In genomic region chr9:131631254-131631653, GRCh38 we compare ENCODE assay signal across 21 cellular contexts.
DNase-seq lines count a peak whose midpoint lies in the region; ATAC-seq and TF ChIP-seq lines count a peak whose summit lies in the region.
"Had no signal": no experiment of that assay in that cellular context is flagged by ENCODE, and none has a peak within 500 bp of the region (broad histone marks: within the 10 kb centered on the region; RNA-seq: fewer than 3 reads in every experiment).

No MANE protein-coding gene starts in this region.

- no peak overlapping the region for H3K4ac ChIP-seq in IMR-90 (ENCODE audit: low read depth, low read length)

- no peak overlapping the region for H3K9ac ChIP-seq in IMR-90 (ENCODE audit: low read depth, low read length)

- H3K27ac ChIP-seq in IMR-90 (ENCODE audit: insufficient read depth, low read length) = no peak overlapping the region
- H3K27ac ChIP-seq in psoas muscle = peak overlapping the region; percentile 19
- H3K27ac ChIP-seq: C4-2B, tibial nerve had no signal

- ATAC-seq in activated CD8-positive, alpha-beta T cell treated with anti-CD3 and anti-CD28 coated beads for 36 hours = no peak
- ATAC-seq in activated CD8-positive, alpha-beta T cell treated with anti-CD3 and anti-CD28 coated beads, Interleukin-2, amount 10 ng/mL, durations not matched to agents 7 days and 5 days = no peak
- ATAC-seq in IMR-90 (ENCODE audit: low read depth) = no peak
- no peak for ATAC-seq in effector memory CD8-positive, alpha-beta T cell (replicated peaks)
- no peak for ATAC-seq in psoas muscle

- TF ChIP-seq RAD21 in IMR-90 (IDR thresholded peaks at IDR 0.05; ENCODE audit: low read length) = no peak

- H3K9me3 Mint-ChIP-seq in activated CD8-positive, alpha-beta T cell treated with anti-CD3 and anti-CD28 coated beads for 36 hours = no peaks in the 10 kb centered on the region
- no peaks in the 10 kb centered on the region for H3K9me3 Mint-ChIP-seq in activated CD8-positive, alpha-beta T cell treated with anti-CD3 and anti-CD28 coated beads, Interleukin-2, amount 10 ng/mL, durations not matched to agents 7 days and 5 days (ENCODE audit: insufficient read depth)
- H3K9me3 Mint-ChIP-seq in effector memory CD8-positive, alpha-beta T cell = no peaks in the 10 kb centered on the region
- H3K9me3 Mint-ChIP-seq: neural crest cell had no signal

- H2BK5ac ChIP-seq in IMR-90 (ENCODE audit: low read depth, low read length, poor library complexity, severe bottlenecking) = no peak overlapping the region

- H2BK15ac ChIP-seq in IMR-90 (ENCODE audit: low read depth, low read length) = no peak overlapping the region

- no peaks in the 10 kb centered on the region for H3K27me3 Mint-ChIP-seq in activated CD8-positive, alpha-beta T cell treated with anti-CD3 and anti-CD28 coated beads for 36 hours
- H3K27me3 Mint-ChIP-seq in activated CD8-positive, alpha-beta T cell treated with anti-CD3 and anti-CD28 coated beads, Interleukin-2, amount 10 ng/mL, durations not matched to agents 7 days and 5 days (ENCODE audit: low read depth) = no peaks in the 10 kb centered on the region
- no peaks in the 10 kb centered on the region for H3K27me3 Mint-ChIP-seq in effector memory CD8-positive, alpha-beta T cell

- H4K5ac ChIP-seq in IMR-90 (ENCODE audit: low read depth, low read length) = no peak overlapping the region

- peaks cover 3 to 34% of the 10 kb centered on the region in 2 experiments; a peak in 3 of 4 replicates for H3K79me1 ChIP-seq in IMR-90 (ENCODE audit: low read depth in 1 of 2, low read length in 2 of 2)

- 0 out of 2 replicates have a peak overlapping the region, but pooled peaks have one; percentile 45 for H2AK5ac ChIP-seq in IMR-90 (ENCODE audit: low read depth, low read length)

- in situ Hi-C loops in IMR-90 (cut with MboI; ENCODE audit: low sequenced_read_pairs) = no loop called here

- CTCF ChIA-PET in activated CD8-positive, alpha-beta T cell treated with anti-CD3 and anti-CD28 coated beads for 36 hours (lab: Charles Lee) = no interaction called here
- CTCF ChIA-PET in activated CD8-positive, alpha-beta T cell treated with anti-CD3 and anti-CD28 coated beads, Interleukin-2, amount 10 ng/mL, durations not matched to agents 7 days and 5 days (lab: Charles Lee) = no interaction called here
- CTCF ChIA-PET in IMR-90 (lab: Yijun Ruan, JAX) = no interaction called here

- H2BK120ac ChIP-seq in IMR-90 (ENCODE audit: low read depth, low read length) = no peak overlapping the region

- peak overlapping the region; percentile 44 for H3K27ac Mint-ChIP-seq in activated CD8-positive, alpha-beta T cell treated with anti-CD3 and anti-CD28 coated beads for 36 hours
- H3K27ac Mint-ChIP-seq in activated CD8-positive, alpha-beta T cell treated with anti-CD3 and anti-CD28 coated beads, Interleukin-2, amount 10 ng/mL, durations not matched to agents 7 days and 5 days = no peak overlapping the region
- peak overlapping the region; percentile 96 to 97 for H3K27ac Mint-ChIP-seq in effector memory CD8-positive, alpha-beta T cell

- H3K4me3 Mint-ChIP-seq in activated CD8-positive, alpha-beta T cell treated with anti-CD3 and anti-CD28 coated beads for 36 hours = no peak overlapping the region
- no peak overlapping the region for H3K4me3 Mint-ChIP-seq in activated CD8-positive, alpha-beta T cell treated with anti-CD3 and anti-CD28 coated beads, Interleukin-2, amount 10 ng/mL, durations not matched to agents 7 days and 5 days
- peak overlapping the region in 1 of 2 donors; percentile 14 for H3K4me3 Mint-ChIP-seq in effector memory CD8-positive, alpha-beta T cell
- H3K4me3 Mint-ChIP-seq: neural crest cell had no signal

- intact Hi-C loops in activated CD8-positive, alpha-beta T cell treated with anti-CD3 and anti-CD28 coated beads for 36 hours (cut with micrococcal nuclease) = no loop called here
- intact Hi-C loops in IMR-90 (cut with micrococcal nuclease) (no loop called here), psoas muscle (cut with DNase I) (no loop called here)

- no peak overlapping the region for H2AK9ac ChIP-seq in IMR-90 (replicated peaks; ENCODE audit: low read depth, low read length, poor library complexity)

- H3K4me1 ChIP-seq in IMR-90 (ENCODE audit: control insufficient read depth, insufficient read depth, low read length) (peaks cover 17% of the 10 kb centered on the region), psoas muscle (peaks cover 59% of the 10 kb centered on the region)

- H3K18ac ChIP-seq in IMR-90 (ENCODE audit: low read depth, low read length) = no peak overlapping the region

- POLR2A ChIA-PET in activated CD8-positive, alpha-beta T cell treated with anti-CD3 and anti-CD28 coated beads for 36 hours (lab: Charles Lee) = interaction anchor here (0.8 to 4.7 kb wide), 2 partner anchors 11 to 53 kb away, joined by 4 to 17 read pairs; no protein-coding TSS in a partner anchor
- POLR2A ChIA-PET in activated CD8-positive, alpha-beta T cell treated with anti-CD3 and anti-CD28 coated beads, Interleukin-2, amount 10 ng/mL, durations not matched to agents 7 days and 5 days (lab: Charles Lee) = no interaction called here
- POLR2A ChIA-PET in IMR-90 (lab: Charles Lee; ENCODE audit: unreplicated experiment) = no interaction called here

- H3K23ac ChIP-seq in IMR-90 (ENCODE audit: low read depth, low read length) = no peak overlapping the region

- no peak overlapping the region for H4K91ac ChIP-seq in IMR-90 (ENCODE audit: insufficient read depth, low read depth, low read length)

- no peak for TF ChIP-seq POLR2A in IMR-90 (IDR thresholded peaks at IDR 0.05; ENCODE audit: low read depth, low read length)

- no peak for TF ChIP-seq CTCF in activated CD8-positive, alpha-beta T cell treated with anti-CD3 and anti-CD28 coated beads for 36 hours (IDR thresholded peaks at IDR 0.05)
- no peak for TF ChIP-seq CTCF in IMR-90 (conservative IDR thresholded peaks at IDR 0.05; ENCODE audit: low read depth, low read length)
- no peak for TF ChIP-seq CTCF in psoas muscle (IDR thresholded peaks at IDR 0.05)
- no peak for TF ChIP-seq CTCF in GM10266 (IDR thresholded peaks at IDR 0.05; ENCODE audit: control insufficient read depth, insufficient read depth, low read depth, missing control alignments)

- peaks cover 5% of the 10 kb centered on the region; the same call in 1 of the 2 replicates for H3K36me3 ChIP-seq in IMR-90 (ENCODE audit: control insufficient read depth, insufficient read depth, low read length)
- peaks cover 2 to 16% of the 10 kb centered on the region in 2 donors for H3K36me3 ChIP-seq in psoas muscle (ENCODE audit: insufficient read depth in 1 of 2, low read depth in 1 of 2)

- H3K27me3 ChIP-seq in IMR-90 (ENCODE audit: control insufficient read depth, insufficient read depth, low read length) (no peaks in the 10 kb centered on the region), psoas muscle (ENCODE audit: insufficient read depth in 3 of 3, low read length in 2 of 3) (no peaks in the 10 kb centered on the region)
- H3K27me3 ChIP-seq: tibial nerve had no signal

- BruUV-seq in IMR-90 (replicated peaks; lab: Mats Ljungman, UMichigan) = no TSS peak

- 68% methylated on average over 6 of the region's 12 CpGs; no CpG with 5 or more reads in 1 of the 2 experiments for WGBS in IMR-90 (ENCODE audit: extremely low coverage in 2 of 2, insufficient read length in 1 of 2), 2 experiments
- 58 to 80% (median 63%) methylated on average over 12 of the region's 12 CpGs for WGBS in psoas muscle, 3 donors

- peaks cover 29% of the 10 kb centered on the region for H3K9me1 ChIP-seq in IMR-90 (ENCODE audit: insufficient read depth, low read length)

- H3K56ac ChIP-seq in IMR-90 (ENCODE audit: extremely low read depth, insufficient read depth, low read length) = no peak overlapping the region

- H3K14ac ChIP-seq in IMR-90 (replicated peaks; ENCODE audit: low read depth, low read length) = no peak overlapping the region

- no peak for DNase-seq in activated CD8-positive, alpha-beta T cell treated with anti-CD3 and anti-CD28 coated beads for 36 hours
- no peak for DNase-seq in activated CD8-positive, alpha-beta T cell treated with anti-CD3 and anti-CD28 coated beads, Interleukin-2, amount 10 ng/mL, durations not matched to agents 7 days and 5 days
- DNase-seq in IMR-90 (no peak), psoas muscle (no peak), GM10266 (ENCODE audit: extremely low spot score) (no peak), DMS 273 treated with DMSO at 0.1 percent for 48 hours (lab: John Stamatoyannopoulos, UW) (no peak)
- no peak for DNase-seq in effector memory CD8-positive, alpha-beta T cell
- DNase-seq in activated naive CD4-positive, alpha-beta T cell treated with Interleukin-2 at 50 U/mL for 16 hours = no peak
- DNase-seq: activated gamma-delta T cell treated with Interleukin-2 at 50 U/mL for 16 hours; DMS79; hippocampal formation; Karpas-422; kidney; NCI-H1092; NCI-H2107; NCI-H524; SHP77 treated with DMSO at 0.1 percent for 48 hours; stimulated activated CD4-positive, alpha-beta T cell treated with anti-CD3 and anti-CD28 coated beads, Interleukin-12 subunit alpha, Interleukin-12 subunit beta, amount 100 ng/mL, for 4 hours had no signal

- H3K4me2 ChIP-seq in IMR-90 (ENCODE audit: low read depth, low read length) = no peak overlapping the region

- no peak overlapping the region for H4K8ac ChIP-seq in IMR-90 (ENCODE audit: low read depth in 2 of 2, low read length in 2 of 2)

- no peaks in the 10 kb centered on the region for H3K9me3 ChIP-seq in IMR-90 (ENCODE audit: control insufficient read depth, insufficient read depth, low read length)
- H3K9me3 ChIP-seq in psoas muscle = no peaks in the 10 kb centered on the region
- H3K9me3 ChIP-seq: tibial nerve had no signal

- no peak overlapping the region; the same call in 1 of the 2 replicates for H2BK20ac ChIP-seq in IMR-90 (ENCODE audit: low read depth, low read length)

- no peaks in the 10 kb centered on the region for H4K20me1 ChIP-seq in IMR-90 (ENCODE audit: insufficient read depth, low read length)

- dilution Hi-C loops in IMR-90 (cut with HindIII; ENCODE audit: low sequenced_read_pairs, unreplicated experiment) = no loop called here

- no peak overlapping the region for H2AFZ ChIP-seq in IMR-90 (replicated peaks; ENCODE audit: low read length, poor library complexity)

- no peak overlapping the region for H3K4me3 ChIP-seq in IMR-90 (ENCODE audit: insufficient read depth, low read depth, low read length)
- H3K4me3 ChIP-seq in psoas muscle = no peak overlapping the region
- H3K4me3 ChIP-seq: tibial nerve had no signal

- peaks cover 53% of the 10 kb centered on the region for H3K4me1 Mint-ChIP-seq in activated CD8-positive, alpha-beta T cell treated with anti-CD3 and anti-CD28 coated beads for 36 hours (ENCODE audit: low read depth)
- H3K4me1 Mint-ChIP-seq in activated CD8-positive, alpha-beta T cell treated with anti-CD3 and anti-CD28 coated beads, Interleukin-2, amount 10 ng/mL, durations not matched to agents 7 days and 5 days (ENCODE audit: low read depth) = peaks cover 56% of the 10 kb centered on the region
- H3K4me1 Mint-ChIP-seq in effector memory CD8-positive, alpha-beta T cell (ENCODE audit: low read depth in 2 of 2) = peaks cover 50 to 55% of the 10 kb centered on the region in 2 donors

- H3K36me3 Mint-ChIP-seq in activated CD8-positive, alpha-beta T cell treated with anti-CD3 and anti-CD28 coated beads for 36 hours (ENCODE audit: low read depth) = peaks cover 38% of the 10 kb centered on the region
- H3K36me3 Mint-ChIP-seq in activated CD8-positive, alpha-beta T cell treated with anti-CD3 and anti-CD28 coated beads, Interleukin-2, amount 10 ng/mL, durations not matched to agents 7 days and 5 days (ENCODE audit: low read depth) = peaks cover 53% of the 10 kb centered on the region
- peaks cover 59% of the 10 kb centered on the region for H3K36me3 Mint-ChIP-seq in effector memory CD8-positive, alpha-beta T cell (ENCODE audit: insufficient read depth)
